In the genomic region with DNA sequence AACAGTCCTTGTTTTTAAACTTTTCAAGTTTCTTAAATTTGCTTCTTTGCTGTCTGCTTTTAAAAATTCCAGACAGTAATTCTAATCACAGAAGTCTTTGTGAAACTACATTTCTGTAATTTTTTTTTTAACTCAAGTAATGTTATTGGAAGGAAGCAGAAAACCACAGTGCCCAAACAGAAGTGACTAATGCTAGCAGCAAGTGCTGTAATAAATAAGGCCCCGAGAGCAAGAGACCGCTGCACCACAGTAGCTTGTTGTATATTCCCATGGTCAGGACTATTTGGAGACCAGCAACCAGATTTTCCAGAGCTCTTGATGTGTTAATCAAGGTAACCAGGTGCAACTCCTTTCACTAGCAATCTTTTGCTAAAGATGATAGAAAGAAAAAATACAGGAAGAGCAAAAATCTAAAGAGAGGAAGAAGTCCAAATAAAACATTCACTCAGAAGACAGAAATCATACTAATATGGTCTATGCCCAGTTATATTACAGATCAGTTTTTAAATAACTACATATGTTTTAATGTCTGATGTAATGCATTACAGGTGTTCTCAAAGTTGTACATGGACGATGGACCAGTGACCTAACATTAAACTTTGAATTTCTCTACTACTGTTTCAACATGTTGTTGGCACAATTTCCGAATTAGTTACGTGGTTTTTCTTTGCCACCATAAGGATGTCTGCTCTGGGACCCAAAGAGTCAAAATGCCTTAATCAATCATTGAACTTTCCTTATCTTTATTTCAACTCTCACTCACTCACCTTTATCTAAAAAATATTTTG, we compare ENCODE assay signal across 9 cellular contexts. TPM values are rescaled to one million over a fixed set of nuclear protein-coding genes. Genes with fewer than 3 reads are reported as not detected.
DNase-seq lines count a peak whose midpoint lies in the region; ATAC-seq and TF ChIP-seq lines count a peak whose summit lies in the region.
"Had no signal": no experiment of that assay in that cellular context is flagged by ENCODE, and none has a peak within 500 bp of the region (broad histone marks: within the 10 kb centered on the region; RNA-seq: fewer than 3 reads in every experiment).

No MANE protein-coding gene starts in this region.

- no peak overlapping the region for H3K27ac ChIP-seq in AG04450 (ENCODE audit: low read depth, low read length)
- H3K27ac ChIP-seq in HUES48 (ENCODE audit: low read depth, low read length), result peak overlapping the region; percentile 63

- H3K9me3 Mint-ChIP-seq in activated naive CD8-positive, alpha-beta T cell treated with anti-CD3 and anti-CD28 coated beads, Interleukin-2, amount 50 U/mL, for 24 hours, result no peaks in the 10 kb centered on the region
- H3K9me3 Mint-ChIP-seq: activated naive CD4-positive, alpha-beta T cell treated with anti-CD3 and anti-CD28 coated beads, Interleukin-2, amount 50 U/mL, for 24 hours had no signal

- H3K36me3 ChIP-seq in HUES48 (ENCODE audit: control insufficient read depth, insufficient read depth, low read length), result no peaks in the 10 kb centered on the region

- no peaks in the 10 kb centered on the region for H3K36me3 Mint-ChIP-seq in activated naive CD8-positive, alpha-beta T cell treated with anti-CD3 and anti-CD28 coated beads, Interleukin-2, amount 50 U/mL, for 24 hours (ENCODE audit: low read depth)
- H3K36me3 Mint-ChIP-seq: activated naive CD4-positive, alpha-beta T cell treated with anti-CD3 and anti-CD28 coated beads, Interleukin-2, amount 50 U/mL, for 24 hours had no signal

- H3K27ac Mint-ChIP-seq in activated naive CD8-positive, alpha-beta T cell treated with anti-CD3 and anti-CD28 coated beads, Interleukin-2, amount 50 U/mL, for 24 hours, result no peak overlapping the region
- H3K27ac Mint-ChIP-seq: activated naive CD4-positive, alpha-beta T cell treated with anti-CD3 and anti-CD28 coated beads, Interleukin-2, amount 50 U/mL, for 24 hours had no signal

- H3K4me3 Mint-ChIP-seq in activated naive CD8-positive, alpha-beta T cell treated with anti-CD3 and anti-CD28 coated beads, Interleukin-2, amount 50 U/mL, for 24 hours, result no peak overlapping the region
- H3K4me3 Mint-ChIP-seq: activated naive CD4-positive, alpha-beta T cell treated with anti-CD3 and anti-CD28 coated beads, Interleukin-2, amount 50 U/mL, for 24 hours had no signal

- POLR2A ChIA-PET in AG04450 (lab: Yijun Ruan, JAX), result interaction anchor here (2.2 kb wide), 1 partner anchor 37 kb away, joined by 8 read pairs; a partner anchor contains a TSS

- no peaks in the 10 kb centered on the region for H3K27me3 ChIP-seq in AG04450 (ENCODE audit: control insufficient read depth, insufficient read depth, low read length)
- no peaks in the 10 kb centered on the region for H3K27me3 ChIP-seq in HUES48 (ENCODE audit: control insufficient read depth, insufficient read depth, low read length)

- H3K4me1 ChIP-seq in HUES48 (ENCODE audit: control insufficient read depth, insufficient read depth, low read length), result peaks cover 45% of the 10 kb centered on the region

- peaks cover 8% of the 10 kb centered on the region for H3K27me3 Mint-ChIP-seq in activated naive CD8-positive, alpha-beta T cell treated with anti-CD3 and anti-CD28 coated beads, Interleukin-2, amount 50 U/mL, for 24 hours

- H3K4me3 ChIP-seq in AG04450 (ENCODE audit: low read depth, low read length) (no peak overlapping the region), HUES48 (ENCODE audit: low read depth, low read length) (no peak overlapping the region), cardiac fibroblast (replicated peaks in 1 of 2; ENCODE audit: low read depth in 2 of 2, low read length in 2 of 2) (no peak overlapping the region)

- CTCF ChIA-PET in AG04450 (lab: Charles Lee), result interaction anchor here (0.8 kb wide), 1 partner anchor 9 kb away, joined by 4 read pairs; no protein-coding TSS in a partner anchor

- H3K9me3 ChIP-seq in AG04450 (ENCODE audit: control insufficient read depth, insufficient read depth, low read length) (no peaks in the 10 kb centered on the region), HUES48 (ENCODE audit: control insufficient read depth, insufficient read depth, low read length) (no peaks in the 10 kb centered on the region)

- H3K9ac ChIP-seq in HUES48 (ENCODE audit: low read depth, low read length), result no peak overlapping the region

- peaks cover 12% of the 10 kb centered on the region for H3K4me1 Mint-ChIP-seq in activated naive CD8-positive, alpha-beta T cell treated with anti-CD3 and anti-CD28 coated beads, Interleukin-2, amount 50 U/mL, for 24 hours
- H3K4me1 Mint-ChIP-seq: activated naive CD4-positive, alpha-beta T cell treated with anti-CD3 and anti-CD28 coated beads, Interleukin-2, amount 50 U/mL, for 24 hours had no signal

- DNase-seq in AG04450 (ENCODE audit: low read depth, low spot score) (peak; percentile 71), cardiac fibroblast (ENCODE audit: low read depth in 2 of 2) (peak; percentile 80 to 90), stromal cell of bone marrow (ENCODE audit: low read depth) (peak; percentile 83), NCI-H524 treated with DMSO at 0.1 percent for 48 hours (lab: John Stamatoyannopoulos, UW) (no peak)
- DNase-seq in activated effector memory CD4-positive, alpha-beta T cell treated with Interleukin-2 at 50 U/mL for 16 hours, result no peak
- DNase-seq in activated naive CD8-positive, alpha-beta T cell treated with anti-CD3 and anti-CD28 coated beads, Interleukin-2, amount 50 U/mL, for 24 hours, result no peak

- TF ChIP-seq CTCF in AG04450 (IDR thresholded peaks at IDR 0.05; ENCODE audit: low read depth, low read length), result no peak
- no peak for TF ChIP-seq CTCF in cardiac fibroblast (IDR thresholded peaks at IDR 0.05; ENCODE audit: low read depth, low read length)

- peak; percentile 65 for ATAC-seq in GM19397 (IDR thresholded peaks at IDR 0.05; ENCODE audit: unreplicated experiment)
- ATAC-seq in activated naive CD8-positive, alpha-beta T cell treated with anti-CD3 and anti-CD28 coated beads, Interleukin-2, amount 50 U/mL, for 24 hours, result no peak

RNA-seq across cellular contexts. Expression of a gene that starts 36.4 kb away (rescaled TPM):
- polyA plus RNA-seq in AG04450 (2011; rRNA removed), result 161 and 164 TPM in 2 replicates
- polyA minus RNA-seq in AG04450 (2011; rRNA and poly(A)+ RNA removed), result 209 and 230 TPM in 2 replicates

Comparison
In these comparisons a context has a peak if more than half of its experiments do, and no peak if none do; other contexts are left out.
1. DNase-seq: peak in AG04450 (single experiment), cardiac fibroblast (2 of 2) and stromal cell of bone marrow (single experiment); none in NCI-H524 treated with DMSO at 0.1 percent for 48 hours (single experiment), activated effector memory CD4-positive, alpha-beta T cell treated with Interleukin-2 at 50 U/mL for 16 hours (single experiment) and activated naive CD8-positive, alpha-beta T cell treated with anti-CD3 and anti-CD28 coated beads, Interleukin-2, amount 50 U/mL, for 24 hours (single experiment).